Comparison of ENCODE assay signal across 8 cellular contexts in the genomic region with DNA sequence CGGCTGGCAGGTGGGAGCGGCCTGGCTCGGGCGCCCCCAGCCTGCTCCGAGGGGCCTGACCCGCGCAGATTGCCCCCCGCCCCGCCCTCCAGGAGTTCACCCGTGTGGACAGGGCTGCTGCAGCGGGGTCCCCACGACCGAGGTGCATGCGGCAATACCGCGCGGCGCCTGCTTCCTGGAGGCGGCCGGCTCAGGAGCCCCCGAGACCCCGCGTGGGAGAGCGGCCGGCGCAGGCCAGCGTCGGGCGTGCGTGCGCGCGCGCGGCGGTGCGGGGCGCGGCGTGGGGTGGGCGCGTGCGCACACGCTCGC. TPM values are rescaled to one million over a fixed set of nuclear protein-coding genes. Genes with fewer than 3 reads are reported as not detected.
DNase-seq lines count a peak whose midpoint lies in the region; ATAC-seq, FAIRE-seq and TF ChIP-seq lines count a peak whose summit lies in the region.

No MANE protein-coding gene starts in this region.

- H3K4me3 Mint-ChIP-seq in endodermal cell (peak overlapping the region; percentile 56), neural progenitor cell (peak overlapping the region; percentile 86)

- H3K9me3 Mint-ChIP-seq in endodermal cell (no peaks in the 10 kb centered on the region), neural progenitor cell (no peaks in the 10 kb centered on the region)

- H3K4me1 ChIP-seq in A549: peaks cover 21% of the 10 kb centered on the region
- H3K4me1 ChIP-seq in endodermal cell (ENCODE audit: control insufficient read depth, insufficient read depth, low read length): no peaks in the 10 kb centered on the region
- peaks cover 8% of the 10 kb centered on the region for H3K4me1 ChIP-seq in neural progenitor cell

- peak overlapping the region; percentile 49 for H3K4me3 ChIP-seq in A549
- peak overlapping the region; percentile 8; the same call in 1 of the 2 replicates for H3K4me3 ChIP-seq in HL-60 (replicated peaks; ENCODE audit: insufficient read depth, low read length)
- peak overlapping the region; percentile 68 for H3K4me3 ChIP-seq in endodermal cell (ENCODE audit: low read length)
- peak overlapping the region; percentile 51 for H3K4me3 ChIP-seq in neural progenitor cell

- H3K36me3 Mint-ChIP-seq in endodermal cell (ENCODE audit: low read depth) (peaks cover 2% of the 10 kb centered on the region), neural progenitor cell (no peaks in the 10 kb centered on the region)

- intact Hi-C loops in posterior vena cava (cut with DNase I): loop anchor here in 1 of 2 donors (5.0 kb wide), 1 partner anchor 166 kb away; no protein-coding TSS in a partner anchor

- peak overlapping the region; percentile 20 to 69; a peak in 4 of 6 replicates for H3K27ac ChIP-seq in A549
- no peak overlapping the region for H3K27ac ChIP-seq in HL-60 (replicated peaks)
- no peak overlapping the region for H3K27ac ChIP-seq in endodermal cell (ENCODE audit: low read depth, low read length)
- no peak overlapping the region for H3K27ac ChIP-seq in neural progenitor cell

- no peak for TF ChIP-seq EP300 in A549 (IDR thresholded peaks at IDR 0.05)

- POLR2A ChIA-PET in A549 (lab: Yijun Ruan, JAX): no interaction called here

- no peak overlapping the region for H3K9ac ChIP-seq in endodermal cell (ENCODE audit: extremely low read depth, low read length, poor library complexity, severe bottlenecking)
- H3K9ac ChIP-seq in neural progenitor cell: no peak overlapping the region

- ATAC-seq in A549: no peak; a peak in 1 of 6 replicates
- ATAC-seq in GM18868 (IDR thresholded peaks at IDR 0.05; ENCODE audit: unreplicated experiment): no peak

- no peak overlapping the region for H2AFZ ChIP-seq in neural progenitor cell (replicated peaks)

- TF ChIP-seq RAD21 in A549 (conservative IDR thresholded peaks at IDR 0.05 in 1 of 2, IDR thresholded peaks at IDR 0.05 in 1 of 2): no peak

- H3K9me3 ChIP-seq in A549 (no peaks in the 10 kb centered on the region), endodermal cell (ENCODE audit: control insufficient read depth, low read length) (no peaks in the 10 kb centered on the region), neural progenitor cell (ENCODE audit: low read depth) (no peaks in the 10 kb centered on the region)

- H3K4me2 ChIP-seq in A549 (peak overlapping the region; percentile 98), neural progenitor cell (peak overlapping the region; percentile 86)

- H3K27me3 Mint-ChIP-seq in endodermal cell (ENCODE audit: insufficient read depth) (peaks cover 9% of the 10 kb centered on the region), neural progenitor cell (ENCODE audit: insufficient read depth, low read depth) (peaks cover 27% of the 10 kb centered on the region)

- peaks cover 5% of the 10 kb centered on the region for H4K20me1 ChIP-seq in neural progenitor cell (ENCODE audit: low read depth)

- FAIRE-seq in A549 (lab: Jason Lieb, UNC): no peak

- CTCF ChIA-PET in A549 (lab: Yijun Ruan, JAX): interaction anchor here (0.7 to 1.9 kb wide), 6 partner anchors 15 to 187 kb away, joined by 3 to 7 read pairs (median 4); no protein-coding TSS in a partner anchor

- no peak for TF ChIP-seq POLR2A in A549 (IDR thresholded peaks at IDR 0.05; ENCODE audit: low read length)

- WGBS in A549 (ENCODE audit: missing lambda C conversion rate): no CpG with 5 or more reads among the region's 45 CpGs
- WGBS in endodermal cell (ENCODE audit: insufficient coverage in 1 of 2, insufficient read length in 1 of 2), 2 experiments: 0 to 2% methylated on average over 6 to 45 of the region's 45 CpGs

- H3K27ac Mint-ChIP-seq in endodermal cell (no peak overlapping the region), neural progenitor cell (no peak overlapping the region)

- H3K36me3 ChIP-seq in endodermal cell (ENCODE audit: control insufficient read depth, insufficient read depth, low read length) (no peaks in the 10 kb centered on the region), neural progenitor cell (no peaks in the 10 kb centered on the region)

- H3F3A ChIP-seq in neural progenitor cell (ENCODE audit: low read depth): peaks cover 13% of the 10 kb centered on the region

- H3K27me3 ChIP-seq in HL-60 (ENCODE audit: insufficient read depth, poor library complexity, severe bottlenecking) (peaks cover 31% of the 10 kb centered on the region), endodermal cell (ENCODE audit: control insufficient read depth, insufficient read depth, low read length, poor library complexity, severe bottlenecking) (peaks cover 9% of the 10 kb centered on the region), neural progenitor cell (peaks cover 34% of the 10 kb centered on the region)

- H3K4me1 Mint-ChIP-seq in endodermal cell (peaks cover 6% of the 10 kb centered on the region), neural progenitor cell (peaks cover 17% of the 10 kb centered on the region)

- no peak for TF ChIP-seq CTCF in A549 (IDR thresholded peaks at IDR 0.05)
- no peak for TF ChIP-seq CTCF in HL-60 (IDR thresholded peaks at IDR 0.05; ENCODE audit: insufficient read depth, low read length)
- TF ChIP-seq CTCF in endodermal cell (conservative IDR thresholded peaks at IDR 0.05): no peak
- no peak for TF ChIP-seq CTCF in neural progenitor cell (IDR thresholded peaks at IDR 0.05)

- H3K79me2 ChIP-seq in neural progenitor cell (ENCODE audit: low read depth): no peaks in the 10 kb centered on the region

- DNase-seq in A549 (ENCODE audit: low read depth in 1 of 2, low spot score in 1 of 2) (no peak), HL-60 (ENCODE audit: low read depth in 1 of 2, low spot score in 1 of 2) (no peak), endodermal cell (no peak), neural progenitor cell (ENCODE audit: low spot score) (no peak), occipital lobe (lab: John Stamatoyannopoulos, UW) (no peak), posterior vena cava (ENCODE audit: low spot score) (no peak)
- no peak for DNase-seq in activated CD4-positive, alpha-beta T cell treated with anti-CD3 and anti-CD28 coated beads for 4 hours

RNA-seq across cellular contexts. Expression of a gene that starts 1.0 kb away (rescaled TPM):
- polyA plus RNA-seq in A549 (2011; rRNA removed) (0.17 and 0.26 TPM in 2 replicates), A549 (2017; fragmentation: RNase III; extraction: RNeasy Plus Mini Kit Qiagen cat#74134 plus additional on column Dnase treatment) (0.62 to 0.92 TPM (median 0.69 TPM) in 3 replicates)
- 1.2 and 1.4 TPM in 2 replicates for polyA plus RNA-seq in A549 (2012; cell fraction: cytosol; rRNA removed)
- 9.1 and 11.7 TPM in 2 replicates for polyA plus RNA-seq in A549 (2012; cell fraction: nucleus; rRNA removed)
- polyA minus RNA-seq in A549 (2011; rRNA and poly(A)+ RNA removed): 0.44 and 0.91 TPM in 2 replicates
- total RNA-seq in endodermal cell (10 to 100 TPM in 1 of 2 donors, 1 to 10 TPM in 1; 2.6 to 13.7 TPM), neural progenitor cell (ENCODE audit: low replicate concordance) (0.90 TPM in 1 of 2 replicates, not detected in the other), occipital lobe (16.1 TPM), posterior vena cava (1 to 10 TPM; 2.8 to 9.4 TPM)
- 6.1 TPM for polyA plus RNA-seq in endodermal cell (2013, experiment 1 of 2)
- polyA plus RNA-seq in endodermal cell (2013, experiment 2 of 2): 6.1 TPM

RNA-seq across cellular contexts. Expression of a gene that starts 7.2 kb away (rescaled TPM):
- 1.1 and 1.9 TPM in 2 replicates for polyA plus RNA-seq in A549 (2011; rRNA removed)
- 4.1 and 5.9 TPM in 2 replicates for polyA plus RNA-seq in A549 (2012; cell fraction: cytosol; rRNA removed)
- polyA plus RNA-seq in A549 (2012; cell fraction: nucleus; rRNA removed): 4.9 and 7.9 TPM in 2 replicates
- 6.1 to 7.1 TPM (median 6.9 TPM) in 3 replicates for polyA plus RNA-seq in A549 (2017; fragmentation: RNase III; extraction: RNeasy Plus Mini Kit Qiagen cat#74134 plus additional on column Dnase treatment)
- polyA minus RNA-seq in A549 (2011; rRNA and poly(A)+ RNA removed): 3.3 and 4.2 TPM in 2 replicates
- total RNA-seq in endodermal cell: 1 to 10 TPM; 3.7 to 4.0 TPM
- 1.4 TPM for polyA plus RNA-seq in endodermal cell (2013, experiment 1 of 2)
- polyA plus RNA-seq in endodermal cell (2013, experiment 2 of 2): 2.2 TPM
- total RNA-seq in neural progenitor cell (ENCODE audit: low replicate concordance): 4.0 TPM in 1 of 2 replicates, not detected in the other
- total RNA-seq in occipital lobe: 2.5 TPM
- 1 to 10 TPM; 2.7 to 3.3 TPM for total RNA-seq in posterior vena cava

RNA-seq across cellular contexts. Expression of a gene that starts 21.8 kb away (rescaled TPM):
- polyA plus RNA-seq in A549 (2011; rRNA removed) (49.9 and 52.2 TPM in 2 replicates), A549 (2017; fragmentation: RNase III; extraction: RNeasy Plus Mini Kit Qiagen cat#74134 plus additional on column Dnase treatment) (153 to 194 TPM (median 182 TPM) in 3 replicates)
- polyA plus RNA-seq in A549 (2012; cell fraction: cytosol; rRNA removed): 87.7 and 96.2 TPM in 2 replicates
- polyA plus RNA-seq in A549 (2012; cell fraction: nucleus; rRNA removed): 252 and 279 TPM in 2 replicates
- 58.3 and 64.1 TPM in 2 replicates for polyA minus RNA-seq in A549 (2011; rRNA and poly(A)+ RNA removed)
- total RNA-seq in endodermal cell (100 to 1,000 TPM; 186 to 236 TPM), neural progenitor cell (ENCODE audit: low replicate concordance) (60.4 and 108 TPM in 2 replicates), occipital lobe (29.5 TPM), posterior vena cava (10 to 100 TPM; 78.0 to 91.2 TPM)
- polyA plus RNA-seq in endodermal cell (2013, experiment 1 of 2): 161 TPM
- polyA plus RNA-seq in endodermal cell (2013, experiment 2 of 2): 142 TPM

RNA-seq across cellular contexts. Expression of a gene that starts 29.5 kb away (rescaled TPM):
- polyA plus RNA-seq in A549 (2011; rRNA removed) (14.8 and 18.0 TPM in 2 replicates), A549 (2017; fragmentation: RNase III; extraction: RNeasy Plus Mini Kit Qiagen cat#74134 plus additional on column Dnase treatment) (38.2 to 38.5 TPM (median 38.3 TPM) in 3 replicates)
- 40.0 and 46.3 TPM in 2 replicates for polyA plus RNA-seq in A549 (2012; cell fraction: cytosol; rRNA removed)
- polyA plus RNA-seq in A549 (2012; cell fraction: nucleus; rRNA removed): 46.1 and 58.6 TPM in 2 replicates
- 11.3 and 11.6 TPM in 2 replicates for polyA minus RNA-seq in A549 (2011; rRNA and poly(A)+ RNA removed)
- total RNA-seq in endodermal cell (100 to 1,000 TPM; 107 to 114 TPM), neural progenitor cell (ENCODE audit: low replicate concordance) (14.9 and 49.5 TPM in 2 replicates), occipital lobe (5.8 TPM), posterior vena cava (10 to 100 TPM; 55.7 to 58.7 TPM)
- 56.2 TPM for polyA plus RNA-seq in endodermal cell (2013, experiment 1 of 2)
- polyA plus RNA-seq in endodermal cell (2013, experiment 2 of 2): 56.4 TPM

RNA-seq across cellular contexts. Expression of a gene that starts 44.2 kb away (rescaled TPM):
- polyA plus RNA-seq in A549 (2011; rRNA removed): 6.2 and 7.0 TPM in 2 replicates
- 12.3 and 17.1 TPM in 2 replicates for polyA plus RNA-seq in A549 (2012; cell fraction: cytosol; rRNA removed)
- 68.4 and 69.7 TPM in 2 replicates for polyA plus RNA-seq in A549 (2012; cell fraction: nucleus; rRNA removed)
- polyA plus RNA-seq in A549 (2017; fragmentation: RNase III; extraction: RNeasy Plus Mini Kit Qiagen cat#74134 plus additional on column Dnase treatment): 12.1 to 14.3 TPM (median 13.4 TPM) in 3 replicates
- polyA minus RNA-seq in A549 (2011; rRNA and poly(A)+ RNA removed): 11.3 and 17.6 TPM in 2 replicates
- total RNA-seq in endodermal cell: 10 to 100 TPM; 22.5 to 35.1 TPM
- polyA plus RNA-seq in endodermal cell (2013, experiment 1 of 2): 17.0 TPM
- polyA plus RNA-seq in endodermal cell (2013, experiment 2 of 2): 16.7 TPM
- total RNA-seq in neural progenitor cell (ENCODE audit: low replicate concordance): 3.5 and 18.6 TPM in 2 replicates
- total RNA-seq in occipital lobe: 30.1 TPM
- total RNA-seq in posterior vena cava: 10 to 100 TPM; 15.6 to 22.8 TPM

Comparison
In these comparisons a context has a peak if more than half of its experiments do, and no peak if none do; other contexts are left out.
1. H3K27ac ChIP-seq: peak in A549 (2 of 2); none in HL-60 (single experiment), endodermal cell (single experiment) and neural progenitor cell (single experiment).
2. H3K4me3 ChIP-seq: peak in every context shown above with its lines; median percentile 68 in endodermal cell; 51 in neural progenitor cell; 49 in A549; 8 in HL-60.